Comparison of ENCODE assay signal across 25 cellular contexts in the genomic region with DNA sequence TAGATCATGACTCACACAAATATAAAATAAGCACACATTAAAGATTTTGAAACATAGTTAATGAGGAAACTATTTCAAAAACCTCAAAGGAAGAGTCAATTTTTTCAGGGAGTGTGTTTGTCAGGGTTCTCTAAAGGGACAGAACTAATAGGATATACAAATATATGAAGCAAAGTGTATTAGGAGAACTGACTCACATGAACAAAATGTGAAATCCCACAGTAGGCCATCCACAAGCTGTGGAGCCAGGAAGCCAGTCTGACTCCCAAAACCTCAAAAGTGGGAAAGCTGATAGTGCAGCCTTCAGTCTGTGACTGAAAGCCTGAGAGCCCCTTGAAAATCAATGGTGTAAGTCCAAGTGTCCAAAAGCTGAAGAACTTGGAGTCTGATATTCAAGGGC.
DNase-seq lines count a peak whose midpoint lies in the region; ATAC-seq and TF ChIP-seq lines count a peak whose summit lies in the region.
"Had no signal": no experiment of that assay in that cellular context is flagged by ENCODE, and none has a peak within 500 bp of the region (broad histone marks: within the 10 kb centered on the region; RNA-seq: fewer than 3 reads in every experiment).

No MANE protein-coding gene starts in this region.

- DNase-seq in ELR (ENCODE audit: low read depth) (peak; percentile 9), M059J (ENCODE audit: low read depth) (peak; percentile 83), astrocyte of the hippocampus (ENCODE audit: low read depth, low spot score) (peak; percentile 24), glomerular visceral epithelial cell (ENCODE audit: extremely low spot score) (peak; percentile 5), WERI-Rb-1 (no peak), NCI-H446 treated with DMSO at 0.1 percent for 48 hours (lab: John Stamatoyannopoulos, UW) (no peak)
- DNase-seq: 8988T, ACHN, Calu3, DMS79 treated with DMSO at 0.1 percent for 48 hours, KBM-7, MG63, NCI-H1417, NCI-H1694, NCI-H2029 treated with DMSO at 0.1 percent for 48 hours, NCI-H345, NCI-H524 treated with DMSO at 0.1 percent for 48 hours, NCI-H774, SJCRH30 had no signal

- H3K27me3 ChIP-seq in WERI-Rb-1 (ENCODE audit: insufficient read depth, low read depth, severe bottlenecking) = no peaks in the 10 kb centered on the region
- H3K27me3 ChIP-seq: MG63, SJCRH30 had no signal

- H3K9me3 ChIP-seq in WERI-Rb-1 (ENCODE audit: severe bottlenecking) = no peaks in the 10 kb centered on the region
- H3K9me3 ChIP-seq: MG63, SJCRH30 had no signal

- no peak for ATAC-seq in GM21526 (IDR thresholded peaks at IDR 0.05; ENCODE audit: low FRiP score, unreplicated experiment)
- ATAC-seq in HG03135 (IDR thresholded peaks at IDR 0.05; ENCODE audit: unreplicated experiment) = no peak
- ATAC-seq: GM23338, HCT116, Right ventricle myocardium inferior, SK-N-SH treated with all-trans-retinoic acid at 6 μM for 48 hours had no signal

- no peak overlapping the region for H3K27ac ChIP-seq in WERI-Rb-1
- H3K27ac ChIP-seq: SJCRH30 had no signal

- H3K4me3 ChIP-seq in WERI-Rb-1 (ENCODE audit: low read depth, low read length) = no peak overlapping the region
- H3K4me3 ChIP-seq: GM23338, MG63, SJCRH30 had no signal

- no peaks in the 10 kb centered on the region for H3K36me3 ChIP-seq in WERI-Rb-1
- H3K36me3 ChIP-seq: MG63, SJCRH30 had no signal

- TF ChIP-seq CTCF in WERI-Rb-1 (IDR thresholded peaks at IDR 0.05; ENCODE audit: low read depth, low read length) = no peak

Comparison
In these comparisons a context has a peak if more than half of its experiments do, and no peak if none do; other contexts are left out.
1. DNase-seq: peak in ELR (single experiment), M059J (single experiment), astrocyte of the hippocampus (single experiment) and glomerular visceral epithelial cell (single experiment); none in WERI-Rb-1 (single experiment) and NCI-H446 treated with DMSO at 0.1 percent for 48 hours (single experiment).